In the genomic region with DNA sequence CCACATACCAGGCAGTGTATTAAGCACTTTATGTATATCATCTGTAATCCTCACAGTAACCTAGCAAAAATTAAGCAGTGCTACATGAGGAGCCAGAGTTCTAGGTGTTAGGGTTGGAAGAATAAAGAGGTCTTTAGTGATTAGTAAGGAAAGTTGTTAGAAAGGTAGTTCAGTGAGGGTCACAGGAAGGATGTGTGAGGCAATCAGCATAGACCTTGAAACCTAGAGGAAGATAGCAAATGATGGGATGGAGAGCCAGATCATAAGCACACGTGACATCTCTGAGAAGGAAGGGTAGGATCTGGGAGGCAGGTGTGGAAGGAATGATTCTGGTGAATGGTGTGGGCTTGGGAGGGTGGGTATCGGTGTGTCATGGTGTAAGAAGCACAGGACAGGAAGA, we compare ENCODE assay signal across 9 cellular contexts. TPM values are rescaled to one million over a fixed set of nuclear protein-coding genes. Genes with fewer than 3 reads are reported as not detected.
A peak's percentile ranks its signal among the peaks of the same experiment; 100 is the strongest.
DNase-seq lines count a peak whose midpoint lies in the region; ATAC-seq and TF ChIP-seq lines count a peak whose summit lies in the region.
"Had no signal": no experiment of that assay in that cellular context is flagged by ENCODE, and none has a peak within 500 bp of the region (broad histone marks: within the 10 kb centered on the region; RNA-seq: fewer than 3 reads in every experiment).

No MANE protein-coding gene starts in this region.

- H2BK12ac ChIP-seq in H9 (ENCODE audit: insufficient read length, low read depth, low read length): no peak overlapping the region

- H3K9ac ChIP-seq in H9 (ENCODE audit: extremely low read depth, insufficient read length, low read length): no peak overlapping the region

- no peak for TF ChIP-seq CTCF in H9 (conservative IDR thresholded peaks at IDR 0.05)
- TF ChIP-seq CTCF in nephron (IDR thresholded peaks at IDR 0.05; ENCODE audit: unreplicated experiment in 3 of 3): no peak

- no peak overlapping the region for H4K91ac ChIP-seq in H9 (ENCODE audit: insufficient read length, low read depth, low read length)

- H2AFZ ChIP-seq in H9 (ENCODE audit: low read length): no peak overlapping the region

- no peaks in the 10 kb centered on the region for H3K9me3 ChIP-seq in CD4-positive, alpha-beta memory T cell (ENCODE audit: control insufficient read depth in 1 of 2, low read length in 2 of 2)
- H3K9me3 ChIP-seq in H9 (ENCODE audit: control insufficient read depth, low read depth, low read length): no peaks in the 10 kb centered on the region
- H3K9me3 ChIP-seq: right atrium auricular region, suprapubic skin had no signal

- no peak overlapping the region for H2AK5ac ChIP-seq in H9 (ENCODE audit: insufficient read length, low read length)

- no peak overlapping the region for H2BK5ac ChIP-seq in H9 (ENCODE audit: insufficient read length, low read length)

- H3K14ac ChIP-seq in H9 (ENCODE audit: insufficient read depth, low read length): no peak overlapping the region

- no peak overlapping the region for H2BK15ac ChIP-seq in H9 (ENCODE audit: low read depth, low read length)

- peaks cover 12 to 29% of the 10 kb centered on the region in 2 donors for H3K36me3 Mint-ChIP-seq in CD4-positive, alpha-beta memory T cell
- H3K36me3 Mint-ChIP-seq in H9 (ENCODE audit: insufficient read depth in 1 of 3, low read depth in 3 of 3): peaks cover 9 to 17% (median 10%) of the 10 kb centered on the region in 3 experiments
- H3K36me3 Mint-ChIP-seq in activated T-helper 17 cell treated with anti-CD3 and anti-CD28 coated beads, Interleukin-2, amount 50 U/mL, for 72 hours (ENCODE audit: low read depth): peaks cover 30% of the 10 kb centered on the region
- peaks cover 16% of the 10 kb centered on the region for H3K36me3 Mint-ChIP-seq in nephron (ENCODE audit: low read depth)

- no peak overlapping the region for H3K4ac ChIP-seq in H9 (ENCODE audit: low read depth, low read length)

- no peak overlapping the region for H3K23ac ChIP-seq in H9 (ENCODE audit: insufficient read length, low read depth, low read length)

- POLR2A ChIA-PET in CD4-positive, alpha-beta memory T cell (lab: Charles Lee; ENCODE audit: partially characterized antibody): no interaction called here

- DNase-seq in CD4-positive, alpha-beta memory T cell: no peak
- no peak for DNase-seq in H9
- no peak for DNase-seq in HuH-7.5 (ENCODE audit: low spot score)
- DNase-seq in nucleus accumbens (lab: John Stamatoyannopoulos, UW): no peak

- H3K4me1 ChIP-seq in CD4-positive, alpha-beta memory T cell (ENCODE audit: insufficient read depth, low read length): peaks cover 34% of the 10 kb centered on the region
- peaks cover 4% of the 10 kb centered on the region; the same call in 1 of the 2 replicates for H3K4me1 ChIP-seq in H9 (ENCODE audit: insufficient read depth, low read length)

- no peaks in the 10 kb centered on the region for H3K27me3 Mint-ChIP-seq in CD4-positive, alpha-beta memory T cell
- H3K27me3 Mint-ChIP-seq in H9 (ENCODE audit: low read depth): no peaks in the 10 kb centered on the region; the same call in 1 of the 2 replicates
- no peaks in the 10 kb centered on the region for H3K27me3 Mint-ChIP-seq in activated T-helper 17 cell treated with anti-CD3 and anti-CD28 coated beads, Interleukin-2, amount 50 U/mL, for 72 hours
- no peaks in the 10 kb centered on the region for H3K27me3 Mint-ChIP-seq in nephron (ENCODE audit: low read depth)

- no peak overlapping the region for H2BK20ac ChIP-seq in H9 (ENCODE audit: low read depth, low read length, poor library complexity, severe bottlenecking)

- peak overlapping the region in 5 of 7 donors; percentile 38 to 91 (median 62) for H3K27ac Mint-ChIP-seq in CD4-positive, alpha-beta memory T cell
- H3K27ac Mint-ChIP-seq in H9 (peak overlapping the region in 1 of 3 experiments; percentile 6; a peak in 2 of 7 replicates), nephron (no peak overlapping the region)
- H3K27ac Mint-ChIP-seq in activated T-helper 17 cell treated with anti-CD3 and anti-CD28 coated beads, Interleukin-2, amount 50 U/mL, for 72 hours: peak overlapping the region; percentile 37

- peaks cover 17% of the 10 kb centered on the region; the same call in 1 of the 2 replicates for H3K79me2 ChIP-seq in H9 (ENCODE audit: insufficient read depth, low read length)

- no peak overlapping the region for H3K27ac ChIP-seq in CD4-positive, alpha-beta memory T cell (ENCODE audit: low read depth, low read length)
- no peak overlapping the region for H3K27ac ChIP-seq in H9 (ENCODE audit: insufficient read length, low read depth, low read length)
- H3K27ac ChIP-seq: right atrium auricular region, suprapubic skin had no signal

- no peaks in the 10 kb centered on the region for H3K9me3 Mint-ChIP-seq in CD4-positive, alpha-beta memory T cell
- H3K9me3 Mint-ChIP-seq in H9 (no peaks in the 10 kb centered on the region), nephron (no peaks in the 10 kb centered on the region)
- H3K9me3 Mint-ChIP-seq in activated T-helper 17 cell treated with anti-CD3 and anti-CD28 coated beads, Interleukin-2, amount 50 U/mL, for 72 hours: no peaks in the 10 kb centered on the region

- H4K20me1 ChIP-seq in H9 (ENCODE audit: control insufficient read depth, insufficient read depth, insufficient read length): peaks cover 2% of the 10 kb centered on the region

- H3K4me1 Mint-ChIP-seq in CD4-positive, alpha-beta memory T cell: peaks cover 25 to 45% (median 35%) of the 10 kb centered on the region in 4 donors
- H3K4me1 Mint-ChIP-seq in H9: peaks cover 14 to 18% of the 10 kb centered on the region in 2 experiments
- peaks cover 16% of the 10 kb centered on the region for H3K4me1 Mint-ChIP-seq in activated T-helper 17 cell treated with anti-CD3 and anti-CD28 coated beads, Interleukin-2, amount 50 U/mL, for 72 hours
- peaks cover 24% of the 10 kb centered on the region for H3K4me1 Mint-ChIP-seq in nephron

- no peak overlapping the region for H3K4me3 ChIP-seq in CD4-positive, alpha-beta memory T cell (ENCODE audit: low read length in 2 of 2)
- H3K4me3 ChIP-seq: right atrium auricular region, suprapubic skin had no signal

- peaks cover 7% of the 10 kb centered on the region for H3K36me3 ChIP-seq in CD4-positive, alpha-beta memory T cell (ENCODE audit: insufficient read depth, low read length)

- no CpG with 5 or more reads among the region's 2 CpGs for WGBS in H9 (ENCODE audit: extremely low coverage, insufficient read length, low lambda C conversion rate)

- H3K4me2 ChIP-seq in H9 (ENCODE audit: insufficient read depth, insufficient read length, low read length): no peak overlapping the region

- H2BK120ac ChIP-seq in H9 (ENCODE audit: low read depth, low read length, poor library complexity, severe bottlenecking): no peak overlapping the region

- peak overlapping the region in 7 of 8 donors; percentile 64 to 91 (median 88) for H3K4me3 Mint-ChIP-seq in CD4-positive, alpha-beta memory T cell
- H3K4me3 Mint-ChIP-seq in H9 (peak overlapping the region; percentile 31 to 86; a peak in 3 of 5 replicates), nephron (peak overlapping the region; percentile 91 to 94 (median 93))
- peak overlapping the region; percentile 79 for H3K4me3 Mint-ChIP-seq in activated T-helper 17 cell treated with anti-CD3 and anti-CD28 coated beads, Interleukin-2, amount 50 U/mL, for 72 hours

- CTCF ChIA-PET in CD4-positive, alpha-beta memory T cell (lab: Charles Lee; ENCODE audit: partially characterized antibody): interaction anchor here (1.0 kb wide), 1 partner anchor 457 kb away, joined by 3 read pairs; no protein-coding TSS in a partner anchor

- no peaks in the 10 kb centered on the region for H3K27me3 ChIP-seq in CD4-positive, alpha-beta memory T cell (ENCODE audit: insufficient read depth, low read length)
- H3K27me3 ChIP-seq in H9 (ENCODE audit: insufficient read depth, low read length): no peaks in the 10 kb centered on the region
- H3K27me3 ChIP-seq: right atrium auricular region, suprapubic skin had no signal

- no peak overlapping the region for H3T11ph ChIP-seq in H9 (ENCODE audit: low read length)

- no peak overlapping the region for H3K18ac ChIP-seq in H9 (ENCODE audit: insufficient read length, low read depth, low read length)

- no peak overlapping the region for H4K8ac ChIP-seq in H9 (replicated peaks; ENCODE audit: insufficient read length, low read depth, low read length)

- intact Hi-C loops in CD4-positive, alpha-beta memory T cell (cut with micrococcal nuclease): loop anchor here (10.0 kb wide), 1 partner anchor 425 kb away; the partner anchor contains the start of gene SMIM26

- no peak for ATAC-seq in activated T-helper 17 cell treated with anti-CD3 and anti-CD28 coated beads, Interleukin-2, amount 50 U/mL, for 72 hours (replicated peaks)
- ATAC-seq in GM18909 (IDR thresholded peaks at IDR 0.05; ENCODE audit: poor library complexity, unreplicated experiment): no peak

- no peak overlapping the region for H3K56ac ChIP-seq in H9 (ENCODE audit: insufficient read length, low read depth, low read length)

- H3K79me1 ChIP-seq in H9 (ENCODE audit: insufficient read depth, low read depth, low read length, poor library complexity, severe bottlenecking): no peaks in the 10 kb centered on the region

- no peaks in the 10 kb centered on the region for H3K23me2 ChIP-seq in H9 (ENCODE audit: insufficient read length, low read depth, low read length, poor library complexity, severe bottlenecking)

- H4K5ac ChIP-seq in H9 (ENCODE audit: insufficient read length, low read depth, low read length): no peak overlapping the region

RNA-seq across cellular contexts. Expression of gene KAT14, which starts 2.2 kb away (rescaled TPM):
- total RNA-seq in CD4-positive, alpha-beta memory T cell: 10 to 100 TPM; 22.4 to 24.0 TPM
- 10 to 100 TPM; 14.7 to 18.1 TPM for polyA plus RNA-seq in CD4-positive, alpha-beta memory T cell
- 19.2 and 21.5 TPM in 2 replicates for total RNA-seq in H9 (2021)
- 10 to 100 TPM; 11.3 to 11.6 TPM for total RNA-seq in activated T-helper 17 cell treated with anti-CD3 and anti-CD28 coated beads, Interleukin-2, amount 50 U/mL, for 72 hours

RNA-seq across cellular contexts. Expression of gene PET117, which starts 2.2 kb away (rescaled TPM):
- 10 to 100 TPM; 14.1 to 15.0 TPM for total RNA-seq in CD4-positive, alpha-beta memory T cell
- 10 to 100 TPM; 23.9 to 40.9 TPM for polyA plus RNA-seq in CD4-positive, alpha-beta memory T cell
- total RNA-seq in H9 (2021): 24.1 and 25.0 TPM in 2 replicates
- total RNA-seq in activated T-helper 17 cell treated with anti-CD3 and anti-CD28 coated beads, Interleukin-2, amount 50 U/mL, for 72 hours: 1 to 10 TPM; 8.2 to 8.4 TPM

Comparison
In these comparisons a context has a peak if more than half of its experiments do, and no peak if none do; other contexts are left out.
1. H3K27ac Mint-ChIP-seq: peak in CD4-positive, alpha-beta memory T cell (5 of 7) and activated T-helper 17 cell treated with anti-CD3 and anti-CD28 coated beads, Interleukin-2, amount 50 U/mL, for 72 hours (single experiment); none in nephron (0 of 3).
2. Peak in every context shown above with its lines, with median percentiles within 50 percentile points of each other: H3K4me3 Mint-ChIP-seq.